Comparison of ENCODE assay signal across 11 cellular contexts in the genomic region with DNA sequence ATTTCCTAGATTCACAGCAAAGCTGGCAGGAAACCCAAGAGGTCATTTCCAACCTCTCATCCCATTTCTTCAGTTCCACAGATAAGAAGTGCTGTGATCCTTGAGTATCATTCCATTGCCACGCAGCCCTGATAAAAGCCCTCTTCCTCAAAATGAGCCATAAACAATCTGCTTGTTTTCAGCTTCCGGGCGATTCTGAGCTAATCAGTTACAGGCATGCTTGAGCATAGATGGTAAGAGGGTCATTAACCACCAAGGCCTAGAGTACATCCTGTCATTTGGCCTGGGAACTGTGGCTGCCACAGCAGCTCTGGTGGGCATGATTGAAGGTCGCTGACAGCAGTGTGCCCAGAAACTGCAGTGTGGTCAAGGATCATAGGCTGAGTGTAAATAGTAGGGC. TPM values are rescaled to one million over a fixed set of nuclear protein-coding genes. Genes with fewer than 3 reads are reported as not detected.
DNase-seq lines count a peak whose midpoint lies in the region; ATAC-seq, FAIRE-seq and TF ChIP-seq lines count a peak whose summit lies in the region.
"Had no signal": no experiment of that assay in that cellular context is flagged by ENCODE, and none has a peak within 500 bp of the region (broad histone marks: within the 10 kb centered on the region; RNA-seq: fewer than 3 reads in every experiment).

No MANE protein-coding gene starts in this region.

- no peaks in the 10 kb centered on the region for H3K27me3 Mint-ChIP-seq in astrocyte (ENCODE audit: low read depth, unreplicated experiment)

- peaks cover 36% of the 10 kb centered on the region for H3K4me1 Mint-ChIP-seq in astrocyte (ENCODE audit: low read depth, unreplicated experiment)
- H3K4me1 Mint-ChIP-seq: activated naive CD4-positive, alpha-beta T cell treated with anti-CD3 and anti-CD28 coated beads, Interleukin-2, amount 50 U/mL, for 24 hours had no signal

- H2AFZ ChIP-seq in astrocyte (ENCODE audit: low read depth, low read length) (peak overlapping the region; percentile 25), parathyroid adenoma (peak overlapping the region; percentile 9)

- TF ChIP-seq CTCF in astrocyte (IDR thresholded peaks at IDR 0.05; ENCODE audit: insufficient read depth, low read depth, low read length) (no peak), parathyroid adenoma (IDR thresholded peaks at IDR 0.05) (no peak)

- no peaks in the 10 kb centered on the region for H4K20me1 ChIP-seq in astrocyte (ENCODE audit: insufficient read depth, low read length)

- H3K9me3 Mint-ChIP-seq in astrocyte (ENCODE audit: unreplicated experiment), result no peaks in the 10 kb centered on the region
- H3K9me3 Mint-ChIP-seq in activated naive CD4-positive, alpha-beta T cell treated with anti-CD3 and anti-CD28 coated beads, Interleukin-2, amount 50 U/mL, for 72 hours, result no peaks in the 10 kb centered on the region
- H3K9me3 Mint-ChIP-seq: activated naive CD4-positive, alpha-beta T cell treated with anti-CD3 and anti-CD28 coated beads, Interleukin-2, amount 50 U/mL, for 24 hours had no signal

- no peaks in the 10 kb centered on the region for H3K79me2 ChIP-seq in astrocyte (ENCODE audit: insufficient read depth, low read length)
- no peaks in the 10 kb centered on the region for H3K79me2 ChIP-seq in parathyroid adenoma

- H3K4me3 ChIP-seq in astrocyte (ENCODE audit: insufficient read depth, low read depth, low read length), result no peak overlapping the region
- no peak overlapping the region for H3K4me3 ChIP-seq in parathyroid adenoma (ENCODE audit: low read depth, low read length)
- no peak overlapping the region for H3K4me3 ChIP-seq in SJCRH30
- H3K4me3 ChIP-seq: esophagus squamous epithelium had no signal

- H3K27ac ChIP-seq in astrocyte (ENCODE audit: low read depth, low read length) (no peak overlapping the region), parathyroid adenoma (no peak overlapping the region), SJCRH30 (no peak overlapping the region)
- H3K27ac ChIP-seq: esophagus squamous epithelium had no signal

- H3K36me3 ChIP-seq in astrocyte (ENCODE audit: insufficient read depth, low read length), result no peaks in the 10 kb centered on the region
- no peaks in the 10 kb centered on the region for H3K36me3 ChIP-seq in parathyroid adenoma (ENCODE audit: control insufficient read depth, insufficient read depth, low read length)
- no peaks in the 10 kb centered on the region for H3K36me3 ChIP-seq in SJCRH30
- H3K36me3 ChIP-seq: esophagus squamous epithelium had no signal

- H3K27me3 ChIP-seq in astrocyte (ENCODE audit: insufficient read depth, low read length) (no peaks in the 10 kb centered on the region), parathyroid adenoma (ENCODE audit: control insufficient read depth, insufficient read depth, low read length) (no peaks in the 10 kb centered on the region), SJCRH30 (no peaks in the 10 kb centered on the region)
- H3K27me3 ChIP-seq: esophagus squamous epithelium had no signal

- H3K9ac ChIP-seq in astrocyte (ENCODE audit: low read length), result peak overlapping the region; percentile 2
- no peak overlapping the region for H3K9ac ChIP-seq in parathyroid adenoma

- peaks cover 1% of the 10 kb centered on the region for H3K36me3 Mint-ChIP-seq in astrocyte (ENCODE audit: low read depth, unreplicated experiment)
- H3K36me3 Mint-ChIP-seq in activated naive CD4-positive, alpha-beta T cell treated with anti-CD3 and anti-CD28 coated beads, Interleukin-2, amount 50 U/mL, for 72 hours, result no peaks in the 10 kb centered on the region
- H3K36me3 Mint-ChIP-seq: activated naive CD4-positive, alpha-beta T cell treated with anti-CD3 and anti-CD28 coated beads, Interleukin-2, amount 50 U/mL, for 24 hours had no signal

- H3K4me3 Mint-ChIP-seq in astrocyte (ENCODE audit: unreplicated experiment), result no peak overlapping the region
- H3K4me3 Mint-ChIP-seq: activated naive CD4-positive, alpha-beta T cell treated with anti-CD3 and anti-CD28 coated beads, Interleukin-2, amount 50 U/mL, for 24 hours had no signal

- H3K4me1 ChIP-seq in astrocyte (ENCODE audit: insufficient read depth, low read length) (peaks cover 40% of the 10 kb centered on the region), parathyroid adenoma (no peaks in the 10 kb centered on the region), SJCRH30 (peaks cover 30% of the 10 kb centered on the region)

- DNase-seq in astrocyte (ENCODE audit: low read depth) (peak; percentile 53), SJCRH30 (no peak), activated gamma-delta T cell treated with Interleukin-2 at 50 U/mL for 16 hours (no peak)
- DNase-seq in activated naive CD4-positive, alpha-beta T cell treated with anti-CD3 and anti-CD28 coated beads, Interleukin-2, amount 50 U/mL, for 72 hours (ENCODE audit: low spot score in 2 of 2), result no peak
- DNase-seq: esophagus squamous epithelium, T-helper 9 cell had no signal

- peak overlapping the region; percentile 86 for H3K27ac Mint-ChIP-seq in astrocyte (ENCODE audit: unreplicated experiment)
- no peak overlapping the region for H3K27ac Mint-ChIP-seq in activated naive CD4-positive, alpha-beta T cell treated with anti-CD3 and anti-CD28 coated beads, Interleukin-2, amount 50 U/mL, for 72 hours
- H3K27ac Mint-ChIP-seq: activated naive CD4-positive, alpha-beta T cell treated with anti-CD3 and anti-CD28 coated beads, Interleukin-2, amount 50 U/mL, for 24 hours had no signal

- H3K9me3 ChIP-seq in astrocyte (ENCODE audit: insufficient read depth, low read depth, low read length) (no peaks in the 10 kb centered on the region), parathyroid adenoma (ENCODE audit: control insufficient read depth, low read length) (no peaks in the 10 kb centered on the region), SJCRH30 (replicated peaks) (no peaks in the 10 kb centered on the region)
- H3K9me3 ChIP-seq: esophagus squamous epithelium had no signal

- no peak for FAIRE-seq in astrocyte (lab: Jason Lieb, UNC)

- H3K4me2 ChIP-seq in astrocyte (ENCODE audit: low read length) (no peak overlapping the region), parathyroid adenoma (ENCODE audit: low read length) (no peak overlapping the region)

- ATAC-seq in GM21447 (IDR thresholded peaks at IDR 0.05; ENCODE audit: unreplicated experiment) (peak; percentile 92), HG03469 (IDR thresholded peaks at IDR 0.05; ENCODE audit: unreplicated experiment) (peak; percentile 57), GM21717 (IDR thresholded peaks at IDR 0.05; ENCODE audit: unreplicated experiment) (no peak)
- ATAC-seq in activated naive CD4-positive, alpha-beta T cell treated with anti-CD3 and anti-CD28 coated beads, Interleukin-2, amount 50 U/mL, for 72 hours, result no peak

RNA-seq across cellular contexts. Expression of gene P3H2, which starts 47.4 kb away (rescaled TPM):
- 46.9 and 57.7 TPM in 2 replicates for total RNA-seq in astrocyte
- total RNA-seq in SJCRH30 (2014; rRNA removed; shearing (Covaris generic)), result 31.5 and 36.5 TPM in 2 replicates
- total RNA-seq in activated naive CD4-positive, alpha-beta T cell treated with anti-CD3 and anti-CD28 coated beads, Interleukin-2, amount 50 U/mL, for 72 hours, result not detected

Comparison
In these comparisons a context has a peak if more than half of its experiments do, and no peak if none do; other contexts are left out.
1. ATAC-seq: peak in GM21447 (single experiment) and HG03469 (single experiment); none in activated naive CD4-positive, alpha-beta T cell treated with anti-CD3 and anti-CD28 coated beads, Interleukin-2, amount 50 U/mL, for 72 hours (0 of 2) and GM21717 (single experiment).
2. RNA of gene P3H2, which starts 47.4 kb away (total RNA-seq): 46.9 to 57.7 TPM in astrocyte and 31.5 to 36.5 TPM in SJCRH30; not detected in activated naive CD4-positive, alpha-beta T cell treated with anti-CD3 and anti-CD28 coated beads, Interleukin-2, amount 50 U/mL, for 72 hours; every median in the first group is over 10 times any median in the second.